1 cellular context compared by ENCODE assay signal in genomic region chr2:187855689-187856088, GRCh38.
TF ChIP-seq lines count a peak whose summit lies in the region.

No MANE protein-coding gene starts in this region.

TF ChIP-seq in GM23338, 12 proteins besides CTCF, POLR2A, EP300 and RAD21 (continued from another document):
- TF ChIP-seq REST (IDR thresholded peaks at IDR 0.05; ENCODE audit: unreplicated experiment) = no peak
- no peak for TF ChIP-seq JUNB (IDR thresholded peaks at IDR 0.05; ENCODE audit: unreplicated experiment)
